ENCODE assay signal across 6 cellular contexts in the genomic region with DNA sequence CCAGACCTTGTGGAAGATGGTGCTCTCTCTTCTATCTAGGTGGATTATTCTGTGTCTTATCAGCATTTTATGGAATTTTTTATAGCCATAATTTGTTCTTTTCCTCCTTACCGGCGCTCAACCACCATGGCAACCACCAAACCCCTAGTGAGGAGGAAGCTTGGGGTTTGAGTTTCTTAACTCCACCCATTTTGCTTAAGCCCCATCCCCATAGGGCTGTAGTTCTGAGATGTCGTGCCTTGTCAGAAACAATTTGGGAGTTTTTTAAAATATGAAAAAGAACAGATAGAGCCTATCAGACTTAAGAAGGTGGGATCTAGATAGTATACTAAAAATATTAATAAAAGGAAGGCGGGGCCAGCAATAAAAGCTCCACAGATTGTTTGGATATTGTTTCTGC.
DNase-seq lines count a peak whose midpoint lies in the region; ATAC-seq and TF ChIP-seq lines count a peak whose summit lies in the region.

No MANE protein-coding gene starts in this region.

- peaks cover 45 to 48% of the 10 kb centered on the region in 2 donors for H3K36me3 ChIP-seq in stomach smooth muscle (ENCODE audit: control insufficient read depth in 2 of 2, insufficient read depth in 2 of 2, low read length in 2 of 2)

- H3K4me3 ChIP-seq in GM12875 (ENCODE audit: low read depth, low read length) (peak overlapping the region; percentile 66), stomach smooth muscle (ENCODE audit: low read length in 2 of 2) (peak overlapping the region; percentile 91 to 99)

- DNase-seq in RKO (ENCODE audit: low spot score) = peak; percentile 73
- DNase-seq in fibroblast of gingiva (ENCODE audit: low read depth) = peak; percentile 58
- DNase-seq in activated CD4-positive, alpha-beta T cell treated with anti-CD3 and anti-CD28 coated beads for 48 hours = no peak

- no peak for ATAC-seq in HG02678 (IDR thresholded peaks at IDR 0.05; ENCODE audit: unreplicated experiment)

- no peak for TF ChIP-seq CTCF in GM12875 (IDR thresholded peaks at IDR 0.05; ENCODE audit: borderline replicate concordance, insufficient read depth, low read depth, low read length)

- no peaks in the 10 kb centered on the region for H3K27me3 ChIP-seq in stomach smooth muscle (ENCODE audit: control insufficient read depth in 1 of 2, insufficient read depth in 2 of 2, low read length in 2 of 2)

- no peaks in the 10 kb centered on the region for H3K9me3 ChIP-seq in stomach smooth muscle (ENCODE audit: control insufficient read depth in 2 of 2, low read length in 2 of 2)

- H3K27ac ChIP-seq in stomach smooth muscle (ENCODE audit: low read length) = peak overlapping the region; percentile 33

- peak overlapping the region; percentile 56 to 80 for H3K9ac ChIP-seq in stomach smooth muscle (ENCODE audit: low read length in 2 of 2)

- peaks cover 55% of the 10 kb centered on the region for H3K4me1 ChIP-seq in stomach smooth muscle (ENCODE audit: control insufficient read depth, insufficient read depth, low read length)
